ENCODE assay signal across 1 cellular context in the genomic region with DNA sequence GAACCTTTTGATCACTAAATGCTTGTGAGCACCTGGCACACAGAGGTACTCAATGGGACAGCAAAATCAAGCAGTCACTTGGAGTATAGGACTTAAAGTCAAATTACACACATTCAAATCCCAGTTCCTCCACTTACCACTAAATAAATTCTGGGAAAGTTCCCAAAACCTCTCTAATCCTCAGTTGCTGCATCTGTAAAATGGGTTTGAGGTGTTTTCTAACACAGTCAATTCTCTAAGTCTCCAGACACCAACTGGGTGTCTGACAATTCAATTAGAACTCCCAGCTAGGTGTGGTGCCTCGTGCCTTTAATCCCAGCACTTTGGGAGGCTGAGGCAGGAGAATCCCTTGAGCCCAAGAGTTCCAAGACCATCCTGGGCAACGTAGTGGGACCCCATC.
TF ChIP-seq lines count a peak whose summit lies in the region.

No MANE protein-coding gene starts in this region.

TF ChIP-seq in HepG2, 621 proteins besides CTCF, POLR2A, EP300 and RAD21:
- peak; percentile 82 for TF ChIP-seq ZNF629 (CRISPR knock-in tag; conservative IDR thresholded peaks at IDR 0.05)
- TF ChIP-seq MAFF (IDR thresholded peaks at IDR 0.05; ENCODE audit: low read depth, low read length), result no peak
- TF ChIP-seq ZNF10 (CRISPR knock-in tag; IDR thresholded peaks at IDR 0.05; ENCODE audit: borderline replicate concordance, low read depth), result no peak
